Comparison of ENCODE assay signal across 16 cellular contexts in genomic region chr13:111129465-111130110, GRCh38.
DNase-seq lines count a peak whose midpoint lies in the region; ATAC-seq lines count a peak whose summit lies in the region.
"Had no signal": no experiment of that assay in that cellular context is flagged by ENCODE, and none has a peak within 500 bp of the region (broad histone marks: within the 10 kb centered on the region; RNA-seq: fewer than 3 reads in every experiment).

No MANE protein-coding gene starts in this region.

- no peaks in the 10 kb centered on the region for H3K9me3 Mint-ChIP-seq in memory B cell
- no peaks in the 10 kb centered on the region for H3K9me3 Mint-ChIP-seq in activated naive CD8-positive, alpha-beta T cell treated with anti-CD3 and anti-CD28 coated beads, Interleukin-2, amount 50 U/mL, for 24 hours

- no peaks in the 10 kb centered on the region for H3K27me3 Mint-ChIP-seq in memory B cell
- no peaks in the 10 kb centered on the region for H3K27me3 Mint-ChIP-seq in activated naive CD8-positive, alpha-beta T cell treated with anti-CD3 and anti-CD28 coated beads, Interleukin-2, amount 50 U/mL, for 24 hours

- peaks cover 15% of the 10 kb centered on the region for H3K4me1 Mint-ChIP-seq in memory B cell
- no peaks in the 10 kb centered on the region for H3K4me1 Mint-ChIP-seq in activated naive CD8-positive, alpha-beta T cell treated with anti-CD3 and anti-CD28 coated beads, Interleukin-2, amount 50 U/mL, for 24 hours

- H3K4me3 Mint-ChIP-seq in memory B cell, result peak overlapping the region; percentile 63
- no peak overlapping the region for H3K4me3 Mint-ChIP-seq in activated naive CD8-positive, alpha-beta T cell treated with anti-CD3 and anti-CD28 coated beads, Interleukin-2, amount 50 U/mL, for 24 hours

- ATAC-seq in GM18909 (IDR thresholded peaks at IDR 0.05; ENCODE audit: poor library complexity, unreplicated experiment), result peak; percentile 99
- ATAC-seq in GM21825 (IDR thresholded peaks at IDR 0.05; ENCODE audit: unreplicated experiment), result peak; percentile 100
- peak; percentile 99 for ATAC-seq in HG03354 (IDR thresholded peaks at IDR 0.05; ENCODE audit: poor library complexity, severe bottlenecking, unreplicated experiment)
- peak; percentile 98 for ATAC-seq in memory B cell (ENCODE audit: low read depth)
- ATAC-seq in activated naive CD8-positive, alpha-beta T cell treated with anti-CD3 and anti-CD28 coated beads, Interleukin-2, amount 50 U/mL, for 24 hours, result no peak
- ATAC-seq: Panc1 had no signal

- no peak overlapping the region for H3K27ac Mint-ChIP-seq in memory B cell
- H3K27ac Mint-ChIP-seq in activated naive CD8-positive, alpha-beta T cell treated with anti-CD3 and anti-CD28 coated beads, Interleukin-2, amount 50 U/mL, for 24 hours, result no peak overlapping the region
- H3K27ac Mint-ChIP-seq: progenitor cell of endocrine pancreas had no signal

- no peaks in the 10 kb centered on the region for H3K36me3 Mint-ChIP-seq in memory B cell
- no peaks in the 10 kb centered on the region for H3K36me3 Mint-ChIP-seq in activated naive CD8-positive, alpha-beta T cell treated with anti-CD3 and anti-CD28 coated beads, Interleukin-2, amount 50 U/mL, for 24 hours (ENCODE audit: low read depth)

- DNase-seq in memory B cell (ENCODE audit: low spot score in 2 of 2), result peak in 1 of 2 donors; percentile 15
- DNase-seq in NCI-H1417 (lab: John Stamatoyannopoulos, UW), result no peak
- no peak for DNase-seq in NCI-H748 (lab: John Stamatoyannopoulos, UW; ENCODE audit: unreplicated experiment)
- DNase-seq in activated naive CD8-positive, alpha-beta T cell treated with anti-CD3 and anti-CD28 coated beads, Interleukin-2, amount 50 U/mL, for 24 hours, result no peak
- DNase-seq in SHP77 treated with DMSO at 0.1 percent for 48 hours (lab: John Stamatoyannopoulos, UW), result no peak
- DNase-seq: activated CD4-positive, alpha-beta T cell treated with anti-CD3 and anti-CD28 coated beads, Interleukin-2, amount 50 U/mL, for 1 hour; amygdala; erythroblast; HCEC 1CT; kidney; NCI-H1048 had no signal
